13 cellular contexts compared by ENCODE assay signal in the genomic region with DNA sequence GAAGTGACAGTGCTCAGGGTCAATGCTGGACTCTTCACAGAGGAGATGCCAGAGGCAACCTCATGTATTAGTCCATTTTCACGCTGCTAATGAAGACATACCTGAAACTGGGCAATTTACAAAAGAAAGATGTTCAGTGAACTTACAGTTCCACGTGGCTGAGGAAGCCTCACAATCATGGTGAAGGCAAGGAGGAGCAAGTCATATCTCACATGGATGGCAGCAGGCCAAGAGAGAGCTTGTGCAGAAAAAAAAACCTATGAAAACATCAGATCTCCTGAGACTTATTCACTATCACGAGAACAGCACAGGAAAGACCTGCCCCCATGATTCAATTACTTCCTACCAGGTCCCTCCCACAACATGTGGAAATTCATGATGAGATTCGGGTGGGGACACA. TPM values are rescaled to one million over a fixed set of nuclear protein-coding genes. Genes with fewer than 3 reads are reported as not detected.
DNase-seq lines count a peak whose midpoint lies in the region; ATAC-seq, FAIRE-seq and TF ChIP-seq lines count a peak whose summit lies in the region.
"Not testable (repeated sequence)": the region's sequence is repeated elsewhere in the genome, so short reads cannot be mapped to it uniquely, and the experiment has no call there.
"Had no signal": no experiment of that assay in that cellular context is flagged by ENCODE, and none has a peak within 500 bp of the region (broad histone marks: within the 10 kb centered on the region; RNA-seq: fewer than 3 reads in every experiment).

No MANE protein-coding gene starts in this region.

- H4K20me1 ChIP-seq in K562 (replicated peaks; ENCODE audit: control insufficient read depth, insufficient read depth, low read length): not testable (repeated sequence)

- H3K4me1 ChIP-seq in CD4-positive, CD25-positive, alpha-beta regulatory T cell (ENCODE audit: control insufficient read depth, insufficient read depth, low read length, poor library complexity, severe bottlenecking): not testable (repeated sequence)
- H3K4me1 ChIP-seq in K562 (replicated peaks in 1 of 2; ENCODE audit: control insufficient read depth in 2 of 2, insufficient read depth in 2 of 2, low read length in 2 of 2): peaks cover 0 to 10% of the 10 kb centered on the region in 2 experiments; a peak in 3 of 5 replicates

- CTCF ChIA-PET in K562 (lab: Yijun Ruan, JAX; ENCODE audit: low intra/inter-chr PET ratio): not testable (repeated sequence)

- TF ChIP-seq POLR2A in K562 (conservative IDR thresholded peaks at IDR 0.05): not testable (repeated sequence)

- peak overlapping the region; percentile 17 to 85 (median 36) for H3K4me3 Mint-ChIP-seq in CD4-positive, CD25-positive, alpha-beta regulatory T cell
- not testable (repeated sequence) for H3K4me3 Mint-ChIP-seq in osteocyte (ENCODE audit: unreplicated experiment)

- TF ChIP-seq CTCF in K562 (IDR thresholded peaks at IDR 0.05 in 2 of 3, conservative IDR thresholded peaks at IDR 0.05 in 1 of 3; ENCODE audit: insufficient read depth in 2 of 3, low read depth in 1 of 3, low read length in 3 of 3); fibroblast of mammary gland (conservative IDR thresholded peaks at IDR 0.05; ENCODE audit: control insufficient read depth, insufficient read depth, low read depth, low read length); osteocyte (IDR thresholded peaks at IDR 0.05): not testable (repeated sequence)

- POLR2A ChIA-PET in K562 (lab: Yijun Ruan, JAX): interaction anchor here (1.0 to 1.1 kb wide), 2 partner anchors 15 to 111 kb away, joined by 3 to 5 read pairs; partner anchors contain the start of gene TRIM4

- H3K79me2 ChIP-seq in K562 (ENCODE audit: control insufficient read depth, insufficient read depth, low read length): not testable (repeated sequence)

- peaks cover 11 to 14% of the 10 kb centered on the region in 2 experiments for H3K9me3 ChIP-seq in CD4-positive, CD25-positive, alpha-beta regulatory T cell (ENCODE audit: control insufficient read depth in 2 of 2, low read length in 2 of 2)
- not testable (repeated sequence) for H3K9me3 ChIP-seq in K562 (replicated peaks; ENCODE audit: control insufficient read depth, insufficient read depth, low read depth, low read length)

- not testable (repeated sequence) for H3K36me3 ChIP-seq in CD4-positive, CD25-positive, alpha-beta regulatory T cell (ENCODE audit: control insufficient read depth, insufficient read depth, low read length); K562 (ENCODE audit: control insufficient read depth, insufficient read depth, low read length)

- not testable (repeated sequence) for TF ChIP-seq EP300 in K562 (IDR thresholded peaks at IDR 0.05; ENCODE audit: low read length)

- peak overlapping the region; percentile 82 for H2AFZ ChIP-seq in K562 (ENCODE audit: low read depth, low read length)

- peak overlapping the region; percentile 42; the same call in 1 of the 2 replicates for H3K4me2 ChIP-seq in K562 (ENCODE audit: insufficient read depth, low read length)

- intact Hi-C loops in K562 (cut with micrococcal nuclease): not testable (repeated sequence)

- in situ Hi-C loops in K562 (cut with MboI): loop anchor here (5.0 kb wide), 1 partner anchor 52 kb away; no protein-coding TSS in a partner anchor

- not testable (repeated sequence) for H3K9ac ChIP-seq in K562 (ENCODE audit: insufficient read depth in 1 of 2, low read depth in 2 of 2, low read length in 2 of 2)

- H3K36me3 Mint-ChIP-seq in CD4-positive, CD25-positive, alpha-beta regulatory T cell; osteocyte (ENCODE audit: unreplicated experiment): not testable (repeated sequence)

- peak; percentile 68 for FAIRE-seq in K562 (lab: Jason Lieb, UNC)

- BruUV-seq in K562 (replicated peaks; lab: Mats Ljungman, UMichigan): not testable (repeated sequence)

- not testable (repeated sequence) for ATAC-seq in CD4-positive, CD25-positive, alpha-beta regulatory T cell (ENCODE audit: low read depth in 2 of 2)
- peak; percentile 80 for ATAC-seq in K562

- H3K27me3 ChIP-seq in CD4-positive, CD25-positive, alpha-beta regulatory T cell (ENCODE audit: control insufficient read depth, insufficient read depth, low read length): peaks cover 15% of the 10 kb centered on the region
- H3K27me3 ChIP-seq in K562 (ENCODE audit: control insufficient read depth in 2 of 2, insufficient read depth in 2 of 2, low read length in 2 of 2): not testable (repeated sequence)

- not testable (repeated sequence) for TF ChIP-seq RAD21 in K562 (CRISPR knock-in tag; conservative IDR thresholded peaks at IDR 0.05 in 1 of 2, IDR thresholded peaks at IDR 0.05 in 1 of 2)

- peaks cover 0 to 15% (median 4%) of the 10 kb centered on the region in 7 donors for H3K9me3 Mint-ChIP-seq in CD4-positive, CD25-positive, alpha-beta regulatory T cell
- peaks cover 18% of the 10 kb centered on the region for H3K9me3 Mint-ChIP-seq in osteocyte (ENCODE audit: unreplicated experiment)

- peaks cover 46% of the 10 kb centered on the region for H3K27me3 Mint-ChIP-seq in CD4-positive, CD25-positive, alpha-beta regulatory T cell
- peaks cover 27% of the 10 kb centered on the region for H3K27me3 Mint-ChIP-seq in osteocyte (ENCODE audit: unreplicated experiment)

- DNase-seq in CD4-positive, CD25-positive, alpha-beta regulatory T cell: not testable (repeated sequence)
- DNase-seq in HT1080 (ENCODE audit: low read depth) (peak; percentile 56), NAMALWA (ENCODE audit: low spot score) (peak; percentile 50), RPMI8226 (peak; percentile 51), K562 (ENCODE audit: extremely low read depth in 1 of 4, low spot score in 3 of 4) (peak in 1 of 4 experiments; percentile 63), fibroblast of mammary gland (ENCODE audit: low read depth) (peak; percentile 40), osteocyte (ENCODE audit: extremely low spot score, unreplicated experiment) (peak; percentile 27)
- peak; percentile 23 for DNase-seq in activated CD4-positive, alpha-beta T cell treated with anti-CD3 and anti-CD28 coated beads for 48 hours

- H3K27ac ChIP-seq in CD4-positive, CD25-positive, alpha-beta regulatory T cell (ENCODE audit: insufficient read depth, low read length, poor library complexity, severe bottlenecking); K562 (ENCODE audit: extremely low read depth, low read depth, low read length): not testable (repeated sequence)

- H3K4me3 ChIP-seq in CD4-positive, CD25-positive, alpha-beta regulatory T cell (ENCODE audit: low read depth, low read length); K562; fibroblast of mammary gland (ENCODE audit: control insufficient read depth, low read depth, low read length): not testable (repeated sequence)

- peaks cover 13 to 35% (median 17%) of the 10 kb centered on the region in 4 donors for H3K4me1 Mint-ChIP-seq in CD4-positive, CD25-positive, alpha-beta regulatory T cell
- not testable (repeated sequence) for H3K4me1 Mint-ChIP-seq in osteocyte (ENCODE audit: unreplicated experiment)

- 3% methylated on average over 4 of the region's 4 CpGs for WGBS in K562 (ENCODE audit: insufficient coverage, low coverage, missing lambda C conversion rate)

- not testable (repeated sequence) for H3K9me1 ChIP-seq in K562 (ENCODE audit: control insufficient read depth, insufficient read depth, low read length)

- peak overlapping the region; percentile 63 to 76 (median 76) for H3K27ac Mint-ChIP-seq in CD4-positive, CD25-positive, alpha-beta regulatory T cell
- H3K27ac Mint-ChIP-seq in osteocyte (ENCODE audit: unreplicated experiment): not testable (repeated sequence)

RNA-seq across cellular contexts. Expression of gene GJC3, which starts 5.6 kb away (rescaled TPM):
- total RNA-seq in CD4-positive, CD25-positive, alpha-beta regulatory T cell: 0.35 TPM
- polyA plus RNA-seq in CD4-positive, CD25-positive, alpha-beta regulatory T cell: 1 to 10 TPM in 3 of 4 donors, under 1 TPM in 1; 1.00 to 3.0 (median 1.5) TPM
- 0.07 and 0.11 TPM in 2 replicates for total RNA-seq in HT1080 (2014; rRNA removed; shearing (Covaris generic))
- 0.07 and 0.52 TPM in 2 replicates for polyA plus RNA-seq in HT1080 (2015; cell fraction: cytosol; rRNA removed)
- 0.51 TPM in 1 of 2 replicates, not detected in the other for polyA plus RNA-seq in HT1080 (2015; cell fraction: nucleus; rRNA removed)
- total RNA-seq in K562 (2011; cell fraction: chromatin; rRNA removed; ENCODE audit: low replicate concordance): not detected in 2 replicates
- total RNA-seq in K562 (2011; cell fraction: nucleolus; rRNA removed): 0.50 TPM in 1 of 2 replicates, not detected in the other
- total RNA-seq in K562 (2011; cell fraction: nucleoplasm; rRNA removed): 0.59 TPM in 1 of 2 replicates, not detected in the other
- total RNA-seq in K562 (2014; rRNA removed) (0.20 and 0.27 TPM in 2 replicates), K562 (2014; rRNA removed; fragmentation: Illumina TruSeq; extraction: Trizol) (0.25 TPM in 1 of 2 replicates, not detected in the other), K562 (2015; rRNA removed; fragmentation: Illumina TruSeq; extraction: Trizol) (0.19 and 0.29 TPM in 2 replicates), K562 (2021) (0.16 and 0.29 TPM in 2 replicates), osteocyte (not detected in 2 replicates)
- polyA plus RNA-seq in K562 (2011; rRNA removed) (0.20 and 0.22 TPM in 2 replicates), K562 (2014; fragmentation: Illumina TruSeq; extraction: Trizol) (0.14 and 0.37 TPM in 2 replicates), K562 (2014; fragmentation: Nextera tagmentation; extraction: Ambion mirVana) (under 1 TPM in 1 of 2 experiments, not detected in 1; 0.10 TPM), K562 (2014; rRNA removed) (0.08 and 0.45 TPM in 2 replicates)
- 0.09 and 0.19 TPM in 2 replicates for polyA plus RNA-seq in K562 (2011; cell fraction: cytosol; rRNA removed)
- 0.10 and 0.27 TPM in 2 replicates for polyA plus RNA-seq in K562 (2011; cell fraction: nucleus; rRNA removed)
- 0.79 and 1.3 TPM in 2 replicates for polyA plus RNA-seq in K562 (2012)
- polyA minus RNA-seq in K562 (2011; rRNA and poly(A)+ RNA removed): not detected in 2 replicates
- polyA minus RNA-seq in K562 (2011; cell fraction: cytosol; rRNA and poly(A)+ RNA removed): not detected in 2 replicates
- not detected in 2 replicates for polyA minus RNA-seq in K562 (2011; cell fraction: nucleus; rRNA and poly(A)+ RNA removed)
- total RNA-seq: Daoy, HFFc6, M059J had no signal
- polyA plus RNA-seq: BJ had no signal

RNA-seq across cellular contexts. Expression of gene TRIM4, which starts 15.7 kb away (rescaled TPM):
- 28.6 TPM for total RNA-seq in CD4-positive, CD25-positive, alpha-beta regulatory T cell
- polyA plus RNA-seq in CD4-positive, CD25-positive, alpha-beta regulatory T cell: 10 to 100 TPM; 21.3 to 32.6 (median 27.8) TPM
- total RNA-seq in HT1080 (2014; rRNA removed; shearing (Covaris generic)): 12.5 and 13.0 TPM in 2 replicates
- 18.1 and 22.0 TPM in 2 replicates for polyA plus RNA-seq in HT1080 (2015; cell fraction: cytosol; rRNA removed)
- 25.1 and 29.1 TPM in 2 replicates for polyA plus RNA-seq in HT1080 (2015; cell fraction: nucleus; rRNA removed)
- 21.7 and 47.1 TPM in 2 replicates for total RNA-seq in K562 (2011; cell fraction: chromatin; rRNA removed; ENCODE audit: low replicate concordance)
- 15.0 and 17.9 TPM in 2 replicates for total RNA-seq in K562 (2011; cell fraction: nucleolus; rRNA removed)
- total RNA-seq in K562 (2011; cell fraction: nucleoplasm; rRNA removed): 22.7 and 31.2 TPM in 2 replicates
- total RNA-seq in K562 (2014; rRNA removed) (22.5 TPM in 2 replicates), K562 (2014; rRNA removed; fragmentation: Illumina TruSeq; extraction: Trizol) (22.4 and 23.2 TPM in 2 replicates), K562 (2015; rRNA removed; fragmentation: Illumina TruSeq; extraction: Trizol) (22.2 and 28.3 TPM in 2 replicates), K562 (2021) (23.1 and 23.7 TPM in 2 replicates), osteocyte (13.1 and 14.3 TPM in 2 replicates)
- polyA plus RNA-seq in K562 (2011; rRNA removed) (13.6 and 16.0 TPM in 2 replicates), K562 (2014; fragmentation: Illumina TruSeq; extraction: Trizol) (23.0 and 25.8 TPM in 2 replicates), K562 (2014; fragmentation: Nextera tagmentation; extraction: Ambion mirVana) (1 to 10 TPM; 6.2 to 6.5 TPM), K562 (2014; rRNA removed) (18.8 and 21.6 TPM in 2 replicates)
- 9.9 and 10.9 TPM in 2 replicates for polyA plus RNA-seq in K562 (2011; cell fraction: cytosol; rRNA removed)
- polyA plus RNA-seq in K562 (2011; cell fraction: nucleus; rRNA removed): 11.6 and 12.1 TPM in 2 replicates
- polyA plus RNA-seq in K562 (2012): 19.1 and 33.8 TPM in 2 replicates
- 24.4 TPM in 2 replicates for polyA minus RNA-seq in K562 (2011; rRNA and poly(A)+ RNA removed)
- polyA minus RNA-seq in K562 (2011; cell fraction: cytosol; rRNA and poly(A)+ RNA removed): 10.3 and 11.6 TPM in 2 replicates
- 11.8 and 16.4 TPM in 2 replicates for polyA minus RNA-seq in K562 (2011; cell fraction: nucleus; rRNA and poly(A)+ RNA removed)

RNA-seq across cellular contexts. Expression of gene AZGP1, which starts 40.8 kb away (rescaled TPM):
- total RNA-seq in CD4-positive, CD25-positive, alpha-beta regulatory T cell: not detected
- not detected for polyA plus RNA-seq in CD4-positive, CD25-positive, alpha-beta regulatory T cell
- not detected in 2 replicates for total RNA-seq in HT1080 (2014; rRNA removed; shearing (Covaris generic))
- 0.07 TPM in 1 of 2 replicates, not detected in the other for polyA plus RNA-seq in HT1080 (2015; cell fraction: cytosol; rRNA removed)
- not detected in 2 replicates for polyA plus RNA-seq in HT1080 (2015; cell fraction: nucleus; rRNA removed)
- not detected in 2 replicates for total RNA-seq in K562 (2011; cell fraction: chromatin; rRNA removed; ENCODE audit: low replicate concordance)
- total RNA-seq in K562 (2011; cell fraction: nucleolus; rRNA removed): not detected in 2 replicates
- total RNA-seq in K562 (2011; cell fraction: nucleoplasm; rRNA removed): not detected in 2 replicates
- total RNA-seq in K562 (2014; rRNA removed): 0.18 TPM in 1 of 2 replicates, not detected in the other
- total RNA-seq in K562 (2014; rRNA removed; fragmentation: Illumina TruSeq; extraction: Trizol): not detected in 2 replicates
- not detected in 2 replicates for total RNA-seq in K562 (2015; rRNA removed; fragmentation: Illumina TruSeq; extraction: Trizol)
- 0.53 and 0.54 TPM in 2 replicates for total RNA-seq in K562 (2021)
- not detected in 2 replicates for polyA plus RNA-seq in K562 (2011; rRNA removed)
- not detected in 2 replicates for polyA plus RNA-seq in K562 (2011; cell fraction: cytosol; rRNA removed)
- polyA plus RNA-seq in K562 (2011; cell fraction: nucleus; rRNA removed): not detected in 2 replicates
- not detected in 2 replicates for polyA plus RNA-seq in K562 (2012)
- polyA plus RNA-seq in K562 (2014; fragmentation: Illumina TruSeq; extraction: Trizol): not detected in 2 replicates
- not detected for polyA plus RNA-seq in K562 (2014; fragmentation: Nextera tagmentation; extraction: Ambion mirVana)
- polyA plus RNA-seq in K562 (2014; rRNA removed): not detected in 2 replicates
- not detected in 2 replicates for polyA minus RNA-seq in K562 (2011; rRNA and poly(A)+ RNA removed)
- polyA minus RNA-seq in K562 (2011; cell fraction: cytosol; rRNA and poly(A)+ RNA removed): not detected in 2 replicates
- polyA minus RNA-seq in K562 (2011; cell fraction: nucleus; rRNA and poly(A)+ RNA removed): not detected in 2 replicates
- total RNA-seq in osteocyte: not detected in 2 replicates
- total RNA-seq: HFFc6 had no signal
- polyA plus RNA-seq: BJ had no signal

RNA-seq across cellular contexts. Expression of gene OR2AE1, which starts 58.2 kb away (rescaled TPM):
- total RNA-seq in CD4-positive, CD25-positive, alpha-beta regulatory T cell: 0.99 TPM
- not detected for polyA plus RNA-seq in CD4-positive, CD25-positive, alpha-beta regulatory T cell
- not detected in 2 replicates for total RNA-seq in HT1080 (2014; rRNA removed; shearing (Covaris generic))
- not detected in 2 replicates for polyA plus RNA-seq in HT1080 (2015; cell fraction: cytosol; rRNA removed)
- not detected in 2 replicates for polyA plus RNA-seq in HT1080 (2015; cell fraction: nucleus; rRNA removed)
- total RNA-seq in K562 (2011; cell fraction: chromatin; rRNA removed; ENCODE audit: low replicate concordance): 0.39 TPM in 1 of 2 replicates, not detected in the other
- not detected in 2 replicates for total RNA-seq in K562 (2011; cell fraction: nucleolus; rRNA removed)
- 0.88 and 2.0 TPM in 2 replicates for total RNA-seq in K562 (2011; cell fraction: nucleoplasm; rRNA removed)
- total RNA-seq in K562 (2014; rRNA removed) (0.27 TPM in 1 of 2 replicates, not detected in the other), K562 (2014; rRNA removed; fragmentation: Illumina TruSeq; extraction: Trizol) (not detected in 2 replicates), K562 (2015; rRNA removed; fragmentation: Illumina TruSeq; extraction: Trizol) (not detected in 2 replicates), K562 (2021) (not detected in 2 replicates), osteocyte (not detected in 2 replicates)
- polyA plus RNA-seq in K562 (2011; rRNA removed) (not detected in 2 replicates), K562 (2014; fragmentation: Illumina TruSeq; extraction: Trizol) (not detected in 2 replicates), K562 (2014; fragmentation: Nextera tagmentation; extraction: Ambion mirVana) (not detected), K562 (2014; rRNA removed) (not detected in 2 replicates)
- not detected in 2 replicates for polyA plus RNA-seq in K562 (2011; cell fraction: cytosol; rRNA removed)
- polyA plus RNA-seq in K562 (2011; cell fraction: nucleus; rRNA removed): not detected in 2 replicates
- polyA plus RNA-seq in K562 (2012): not detected in 2 replicates
- 0.70 TPM in 1 of 2 replicates, not detected in the other for polyA minus RNA-seq in K562 (2011; rRNA and poly(A)+ RNA removed)
- polyA minus RNA-seq in K562 (2011; cell fraction: cytosol; rRNA and poly(A)+ RNA removed): not detected in 2 replicates
- 0.44 TPM in 1 of 2 replicates, not detected in the other for polyA minus RNA-seq in K562 (2011; cell fraction: nucleus; rRNA and poly(A)+ RNA removed)
- total RNA-seq: Daoy, GM23338, HFFc6, M059J had no signal
- polyA plus RNA-seq: BJ, GM23338 had no signal
